Comparison of ENCODE assay signal across 1 cellular context in the genomic region with DNA sequence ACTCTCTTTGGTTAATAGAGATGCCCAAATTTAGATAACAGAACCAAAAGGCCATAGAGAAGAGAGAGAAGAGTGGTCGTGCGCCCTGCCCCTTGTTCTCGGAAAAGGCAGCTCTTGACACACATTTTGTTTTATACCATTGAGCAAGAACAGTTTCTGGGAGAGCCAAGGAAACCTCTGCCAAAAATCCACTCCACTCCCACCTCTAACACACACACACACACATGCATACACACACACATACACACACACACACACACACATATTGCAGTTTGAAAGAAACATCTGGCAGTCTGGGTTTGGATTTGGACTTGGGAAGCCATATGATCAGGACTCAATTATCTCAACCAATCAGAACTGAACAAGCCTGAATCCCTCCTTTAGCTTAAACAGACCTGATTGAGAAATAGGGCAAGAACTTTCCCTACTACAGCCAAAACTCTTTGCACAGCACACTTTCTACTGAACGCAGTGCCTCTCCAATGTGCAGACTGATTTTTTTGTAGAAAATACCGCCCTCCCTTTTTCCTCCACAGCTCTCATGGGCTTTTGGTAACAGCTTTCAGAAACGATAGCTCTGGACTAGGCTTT.
TF ChIP-seq lines count a peak whose summit lies in the region.

No MANE protein-coding gene starts in this region.

TF ChIP-seq in H1, 55 proteins besides CTCF, POLR2A, EP300 and RAD21 (continued from another document):
- TF ChIP-seq GABPA (IDR thresholded peaks at IDR 0.05; ENCODE audit: borderline replicate concordance, insufficient read depth, low read length) (no peak), JUND (IDR thresholded peaks at IDR 0.05; ENCODE audit: low read length) (no peak), SRF (IDR thresholded peaks at IDR 0.05; ENCODE audit: low read depth, low read length) (no peak), FOSL1 (IDR thresholded peaks at IDR 0.05; ENCODE audit: insufficient read depth, low read depth, low read length) (no peak), SUZ12 (IDR thresholded peaks at IDR 0.05; ENCODE audit: low read length) (no peak), TCF12 (IDR thresholded peaks at IDR 0.05; ENCODE audit: low read depth, low read length) (no peak), CEBPB (IDR thresholded peaks at IDR 0.05; ENCODE audit: low read depth, low read length) (no peak), KDM1A (IDR thresholded peaks at IDR 0.05; ENCODE audit: borderline replicate concordance, low read length) (no peak), BRCA1 (IDR thresholded peaks at IDR 0.05; ENCODE audit: low read depth, low read length) (no peak), EGR1 (IDR thresholded peaks at IDR 0.05; ENCODE audit: borderline replicate concordance, low read depth, low read length) (no peak), CBX5 (IDR thresholded peaks at IDR 0.05; ENCODE audit: low read depth, low read length) (no peak), RBBP5 (IDR thresholded peaks at IDR 0.05; ENCODE audit: borderline replicate concordance, low read depth, low read length) (no peak), CREB1 (IDR thresholded peaks at IDR 0.05) (no peak)
